In the genomic region with DNA sequence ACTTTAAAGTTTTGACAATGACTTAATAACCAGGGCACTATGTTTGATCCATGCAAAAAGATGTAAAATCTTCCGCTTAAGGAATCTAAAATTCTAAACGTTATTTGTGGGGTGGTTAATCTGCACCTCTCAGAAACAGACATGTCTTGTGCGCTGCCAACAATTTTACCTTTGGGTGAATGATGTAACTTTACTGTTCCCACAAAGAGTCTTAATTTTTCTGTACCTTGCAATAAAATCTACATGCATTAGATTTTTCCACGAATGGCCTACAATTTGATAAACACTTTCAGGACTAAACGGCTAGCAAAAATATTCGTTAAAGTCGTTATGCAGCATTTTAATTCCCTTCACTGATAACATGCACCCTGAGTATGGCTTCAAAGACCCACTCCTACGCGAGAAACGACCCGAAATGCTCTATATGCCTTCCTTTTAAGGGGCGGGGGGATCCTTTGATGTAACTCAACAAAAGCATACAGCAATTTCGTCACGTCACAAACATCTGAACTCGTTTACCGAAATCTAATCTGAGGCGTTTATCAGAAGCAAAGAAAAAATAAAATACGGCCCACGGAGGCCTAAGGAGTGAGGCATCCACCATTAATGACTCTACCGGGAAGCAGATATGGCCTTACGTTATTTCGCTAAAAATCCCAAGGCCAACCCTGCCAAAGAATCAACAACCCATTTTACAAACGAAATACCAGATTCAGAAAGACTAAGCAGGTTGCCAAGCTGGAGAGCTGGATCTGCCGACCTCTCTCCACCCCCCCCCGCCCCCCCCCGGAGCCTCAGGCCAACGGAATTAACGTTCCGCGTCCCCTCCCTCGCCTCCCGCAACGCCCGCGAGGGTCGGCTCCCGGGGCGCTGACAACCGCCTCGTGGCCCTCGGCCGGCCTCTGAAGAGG, we compare ENCODE assay signal across 1 cellular context.
TF ChIP-seq lines count a peak whose summit lies in the region.

No MANE protein-coding gene starts in this region.

TF ChIP-seq in GM23338, 12 proteins besides CTCF, POLR2A, EP300 and RAD21 (continued from another document):
- TF ChIP-seq ZNF462 (CRISPR knock-in tag; IDR thresholded peaks at IDR 0.05): no peak
- TF ChIP-seq ETS1 (IDR thresholded peaks at IDR 0.05): no peak
- no peak for TF ChIP-seq NANOG (IDR thresholded peaks at IDR 0.05; ENCODE audit: borderline replicate concordance)
- no peak for TF ChIP-seq JUNB (IDR thresholded peaks at IDR 0.05; ENCODE audit: unreplicated experiment)
- no peak for TF ChIP-seq EZH2 (IDR thresholded peaks at IDR 0.05; ENCODE audit: low read depth, unreplicated experiment)
